Comparison of ENCODE assay signal across 8 cellular contexts in the genomic region with DNA sequence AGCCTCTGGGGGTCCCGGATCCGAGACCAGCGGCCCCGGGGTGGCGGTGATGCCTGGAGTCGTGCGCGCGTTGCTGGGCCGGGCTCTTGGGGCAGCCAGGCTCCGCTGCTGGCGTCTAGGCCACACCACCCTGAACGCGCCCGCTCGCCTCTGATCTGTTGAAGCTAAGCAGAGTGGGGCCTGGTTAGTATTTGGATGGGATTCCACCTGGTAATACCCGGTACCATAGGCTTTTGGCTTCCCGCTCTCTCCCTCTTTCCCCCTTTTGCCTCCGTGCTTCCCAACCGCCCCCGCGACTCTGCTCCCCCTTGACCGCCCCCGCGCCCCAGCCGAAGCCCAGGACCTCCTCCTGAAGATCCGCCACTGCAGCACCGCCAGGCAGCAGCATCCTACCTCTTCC.
DNase-seq lines count a peak whose midpoint lies in the region; ATAC-seq and TF ChIP-seq lines count a peak whose summit lies in the region.

No MANE protein-coding gene starts in this region.

- H3K4me3 ChIP-seq in fibroblast of mammary gland (ENCODE audit: control insufficient read depth, low read depth, low read length) (peak overlapping the region; percentile 30), psoas muscle (no peak overlapping the region), prostate gland (no peak overlapping the region)

- H3K4me1 ChIP-seq in psoas muscle: no peaks in the 10 kb centered on the region
- H3K4me1 ChIP-seq in prostate gland (replicated peaks): no peaks in the 10 kb centered on the region

- no peaks in the 10 kb centered on the region for H3K27me3 Mint-ChIP-seq in T-helper 17 cell

- no peak overlapping the region for H3K27ac Mint-ChIP-seq in T-helper 17 cell

- H3K4me3 Mint-ChIP-seq in T-helper 17 cell: no peak overlapping the region

- H3K27me3 ChIP-seq in psoas muscle (ENCODE audit: insufficient read depth in 3 of 3, low read length in 2 of 3) (no peaks in the 10 kb centered on the region), prostate gland (replicated peaks; ENCODE audit: insufficient read depth) (no peaks in the 10 kb centered on the region)

- no peaks in the 10 kb centered on the region for H3K4me1 Mint-ChIP-seq in T-helper 17 cell

- TF ChIP-seq CTCF in fibroblast of mammary gland (conservative IDR thresholded peaks at IDR 0.05; ENCODE audit: control insufficient read depth, insufficient read depth, low read depth, low read length) (no peak), psoas muscle (IDR thresholded peaks at IDR 0.05) (no peak), prostate gland (IDR thresholded peaks at IDR 0.05) (no peak)

- intact Hi-C loops in psoas muscle (cut with DNase I): loop anchor here in 1 of 2 donors (10.0 kb wide), 1 partner anchor 759 kb away; no protein-coding TSS in a partner anchor
- intact Hi-C loops in prostate gland (cut with DNase I): no loop called here

- H3K36me3 Mint-ChIP-seq in T-helper 17 cell (ENCODE audit: low read depth): peaks cover 2% of the 10 kb centered on the region

- WGBS in psoas muscle, 3 donors: 47 to 63% (median 57%) methylated on average over 28 of the region's 28 CpGs
- WGBS in prostate gland: 46% methylated on average over 28 of the region's 28 CpGs

- H3K27ac ChIP-seq in psoas muscle (no peak overlapping the region), prostate gland (no peak overlapping the region)

- H3K36me3 ChIP-seq in psoas muscle (ENCODE audit: insufficient read depth in 1 of 2, low read depth in 1 of 2) (no peaks in the 10 kb centered on the region), prostate gland (no peaks in the 10 kb centered on the region)

- H3K9me3 ChIP-seq in psoas muscle (no peaks in the 10 kb centered on the region), T-helper 17 cell (ENCODE audit: control insufficient read depth, low read length, poor library complexity, severe bottlenecking) (no peaks in the 10 kb centered on the region), prostate gland (no peaks in the 10 kb centered on the region)

- in situ Hi-C loops in SK-MEL-5 (cut with HindIII; ENCODE audit: low pct_unique_long_range_greater_than_20kb, low sequenced_read_pairs): no loop called here

- no peak for ATAC-seq in psoas muscle
- ATAC-seq in T-helper 17 cell: no peak
- no peak for ATAC-seq in HG03378 (IDR thresholded peaks at IDR 0.05; ENCODE audit: unreplicated experiment)

- DNase-seq in activated T-cell treated with anti-CD3 and anti-CD28 coated beads for 48 hours (ENCODE audit: low read depth) (peak; percentile 13), activated T-cell treated with anti-CD3 and anti-CD28 coated beads for 4 hours (no peak), SK-MEL-5 (ENCODE audit: low read depth, low spot score) (peak; percentile 38), fibroblast of mammary gland (ENCODE audit: low read depth) (peak; percentile 51), psoas muscle (peak; percentile 32 to 72), T-helper 17 cell (no peak), prostate gland (ENCODE audit: low spot score) (no peak)

- TF ChIP-seq POLR2A in prostate gland (IDR thresholded peaks at IDR 0.05): no peak

Comparison
In these comparisons a context has a peak if more than half of its experiments do, and no peak if none do; other contexts are left out.
1. DNase-seq: peak in activated T-cell treated with anti-CD3 and anti-CD28 coated beads for 48 hours (single experiment), SK-MEL-5 (single experiment), fibroblast of mammary gland (single experiment) and psoas muscle (2 of 2); none in activated T-cell treated with anti-CD3 and anti-CD28 coated beads for 4 hours (single experiment), T-helper 17 cell (0 of 3) and prostate gland (single experiment).